In the genomic region with DNA sequence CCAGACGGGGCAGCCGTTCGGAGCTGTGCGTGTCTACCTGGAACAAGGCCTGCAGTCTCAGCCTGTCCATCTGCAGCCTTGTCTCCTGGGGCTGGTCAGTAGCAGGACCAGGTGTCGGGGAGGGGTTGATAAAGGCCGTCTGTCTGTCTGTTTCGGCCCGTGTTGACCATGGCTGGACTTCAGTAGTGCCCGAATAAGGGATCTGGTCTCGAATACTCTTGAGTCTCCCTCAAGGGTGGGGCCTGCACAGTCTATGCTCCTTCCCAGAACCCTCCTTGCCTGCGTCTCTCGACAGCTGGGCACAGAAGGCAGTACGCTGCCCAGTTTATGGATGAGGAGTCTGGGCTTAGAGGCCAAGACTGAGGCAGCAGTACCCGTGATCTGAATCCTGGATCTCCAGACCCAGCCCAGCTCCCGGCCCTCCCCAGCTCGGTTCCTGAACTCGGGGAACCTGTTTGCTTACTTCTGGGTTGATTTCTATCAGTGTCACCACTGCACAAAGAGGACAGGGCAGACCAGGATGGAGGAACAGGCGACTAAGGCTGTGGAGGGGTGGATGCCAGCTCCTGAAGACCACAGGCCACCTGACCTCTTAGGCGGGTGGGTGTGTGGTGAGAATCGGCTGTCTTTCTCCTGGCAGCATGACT, we compare ENCODE assay signal across 18 cellular contexts. TPM values are rescaled to one million over a fixed set of nuclear protein-coding genes. Genes with fewer than 3 reads are reported as not detected.
A peak's percentile ranks its signal among the peaks of the same experiment; 100 is the strongest.
DNase-seq lines count a peak whose midpoint lies in the region; ATAC-seq and TF ChIP-seq lines count a peak whose summit lies in the region.
"Had no signal": no experiment of that assay in that cellular context is flagged by ENCODE, and none has a peak within 500 bp of the region (broad histone marks: within the 10 kb centered on the region; RNA-seq: fewer than 3 reads in every experiment).

No MANE protein-coding gene starts in this region.

- no peak for TF ChIP-seq CTCF in LNCaP clone FGC (IDR thresholded peaks at IDR 0.05; ENCODE audit: control insufficient read depth, extremely low read depth, insufficient read depth)

- intact Hi-C loops in Right ventricle myocardium inferior (cut with DNase I) (no loop called here), cardiac septum (cut with DNase I) (no loop called here)

- DNase-seq in Right ventricle myocardium inferior (ENCODE audit: missing footprints), result peak; percentile 63
- no peak for DNase-seq in cardiac septum (ENCODE audit: low spot score)
- peak; percentile 69 for DNase-seq in LNCaP clone FGC (ENCODE audit: low read depth)
- peak; percentile 83 for DNase-seq in islet precursor cell
- peak; percentile 78 for DNase-seq in ureter (ENCODE audit: low spot score)
- DNase-seq in activated naive CD4-positive, alpha-beta T cell treated with anti-CD3 and anti-CD28 coated beads, Interleukin-2, amount 50 U/mL, for 16 hours, result no peak
- DNase-seq: BE2C; CD4-positive, alpha-beta T cell; DMS53; KBM-7; NCI-H1417; NCI-H187 treated with DMSO at 0.1 percent for 48 hours; NCI-H226; NCI-H524; NCI-H82; RPMI8226 had no signal

- H3K4me3 ChIP-seq in LNCaP clone FGC (ENCODE audit: low read depth, low read length), result no peak overlapping the region

- ATAC-seq in Right ventricle myocardium inferior (peak; percentile 59), HG03159 (IDR thresholded peaks at IDR 0.05; ENCODE audit: unreplicated experiment) (no peak)

RNA-seq across cellular contexts. Expression of gene DLK1, which starts 23.0 kb away (rescaled TPM):
- total RNA-seq in Right ventricle myocardium inferior (52.3 TPM), cardiac septum (1.2 TPM), ureter (0.39 TPM)
- total RNA-seq: CD4-positive, alpha-beta T cell; H4 had no signal

Comparison
In these comparisons a context has a peak if more than half of its experiments do, and no peak if none do; other contexts are left out.
1. DNase-seq: peak in Right ventricle myocardium inferior (single experiment), LNCaP clone FGC (single experiment), islet precursor cell (single experiment) and ureter (single experiment); none in cardiac septum (single experiment) and activated naive CD4-positive, alpha-beta T cell treated with anti-CD3 and anti-CD28 coated beads, Interleukin-2, amount 50 U/mL, for 16 hours (single experiment).
2. RNA of gene DLK1, which starts 23.0 kb away (total RNA-seq): 52.3 TPM in Right ventricle myocardium inferior (single experiment); 1.2 TPM in cardiac septum (single experiment) and 0.39 TPM in ureter (single experiment); every median in the first group is over 10 times any median in the second.